Comparison of ENCODE assay signal across 24 cellular contexts in the genomic region with DNA sequence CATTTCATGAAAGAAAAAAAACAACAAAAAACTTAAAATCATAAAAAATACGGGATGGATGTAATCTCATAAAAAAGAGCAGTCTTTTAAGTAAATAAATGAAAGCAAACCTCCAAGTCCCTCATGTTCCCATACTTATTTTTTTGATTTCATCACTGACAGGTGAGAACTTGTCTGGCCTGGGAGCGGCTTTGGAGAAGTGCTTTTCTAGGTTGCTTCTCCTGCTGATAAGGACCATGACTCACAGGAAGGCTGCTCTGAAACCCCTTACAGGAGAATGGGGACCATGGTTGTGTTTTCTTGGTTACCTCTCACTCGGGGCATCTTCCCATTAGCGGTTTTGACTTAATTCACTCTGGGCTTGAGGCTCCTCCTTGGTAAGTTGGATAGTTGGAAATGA.
DNase-seq lines count a peak whose midpoint lies in the region; ATAC-seq and TF ChIP-seq lines count a peak whose summit lies in the region.
"Had no signal": no experiment of that assay in that cellular context is flagged by ENCODE, and none has a peak within 500 bp of the region (broad histone marks: within the 10 kb centered on the region; RNA-seq: fewer than 3 reads in every experiment).

No MANE protein-coding gene starts in this region.

- H3K4me3 Mint-ChIP-seq in activated naive CD8-positive, alpha-beta T cell, result peak overlapping the region; percentile 13
- no peak overlapping the region for H3K4me3 Mint-ChIP-seq in activated naive CD8-positive, alpha-beta T cell treated with anti-CD3 and anti-CD28 coated beads for 36 hours
- H3K4me3 Mint-ChIP-seq: neural progenitor cell; stimulated activated naive CD8-positive, alpha-beta T cell treated with anti-CD3 and anti-CD28 coated beads, Interleukin-15, Interleukin-2, amounts not matched to agents 100 ng/mL and 50 ng/mL, for 24 hours had no signal

- H3K4me1 ChIP-seq in thymus (ENCODE audit: control insufficient read depth, insufficient read depth, low read length) (peaks cover 59% of the 10 kb centered on the region), left lung (no peaks in the 10 kb centered on the region)
- H3K4me1 ChIP-seq: colonic mucosa, tibial nerve had no signal

- TF ChIP-seq CTCF in left lung (IDR thresholded peaks at IDR 0.05), result no peak

- H3K27me3 ChIP-seq in thymus (ENCODE audit: control insufficient read depth, insufficient read depth) (no peaks in the 10 kb centered on the region), left lung (peaks cover 0 to 10% of the 10 kb centered on the region in 2 donors)
- H3K27me3 ChIP-seq: colonic mucosa, neural progenitor cell, tibial nerve had no signal

- H3K36me3 Mint-ChIP-seq in activated naive CD8-positive, alpha-beta T cell, result peaks cover 9% of the 10 kb centered on the region
- peaks cover 11% of the 10 kb centered on the region for H3K36me3 Mint-ChIP-seq in activated naive CD8-positive, alpha-beta T cell treated with anti-CD3 and anti-CD28 coated beads for 36 hours
- H3K36me3 Mint-ChIP-seq: neural progenitor cell had no signal

- H3K4me1 Mint-ChIP-seq in activated naive CD8-positive, alpha-beta T cell (ENCODE audit: low read depth), result peaks cover 61% of the 10 kb centered on the region
- H3K4me1 Mint-ChIP-seq in activated naive CD8-positive, alpha-beta T cell treated with anti-CD3 and anti-CD28 coated beads for 36 hours, result peaks cover 46% of the 10 kb centered on the region

- ATAC-seq in esophagus mucosa (peak; percentile 51), left lung (no peak)
- ATAC-seq: Panc1, sciatic nerve had no signal

- H3K27me3 Mint-ChIP-seq in activated naive CD8-positive, alpha-beta T cell, result no peaks in the 10 kb centered on the region
- no peaks in the 10 kb centered on the region for H3K27me3 Mint-ChIP-seq in activated naive CD8-positive, alpha-beta T cell treated with anti-CD3 and anti-CD28 coated beads for 36 hours
- H3K27me3 Mint-ChIP-seq: stimulated activated naive CD8-positive, alpha-beta T cell treated with anti-CD3 and anti-CD28 coated beads, Interleukin-15, Interleukin-2, amounts not matched to agents 100 ng/mL and 50 ng/mL, for 24 hours had no signal

- peak overlapping the region; percentile 24 for H3K4me3 ChIP-seq in Jurkat, Clone E6-1 (ENCODE audit: low read length)
- H3K4me3 ChIP-seq in thymus (ENCODE audit: low read length) (no peak overlapping the region), left lung (no peak overlapping the region)
- H3K4me3 ChIP-seq: colonic mucosa, neural progenitor cell, tibial nerve had no signal

- WGBS in thymus, result 60% methylated on average over 4 of the region's 4 CpGs

- H3K27ac ChIP-seq in thymus (ENCODE audit: low read depth) (peak overlapping the region; percentile 74), left lung (no peak overlapping the region)
- H3K27ac ChIP-seq: colonic mucosa, neural progenitor cell, tibial nerve had no signal

- H3K9me3 ChIP-seq in thymus (ENCODE audit: control insufficient read depth) (no peaks in the 10 kb centered on the region), left lung (no peaks in the 10 kb centered on the region)
- H3K9me3 ChIP-seq: colonic mucosa had no signal

- H3K36me3 ChIP-seq in thymus (ENCODE audit: control insufficient read depth, insufficient read depth), result no peaks in the 10 kb centered on the region
- no peaks in the 10 kb centered on the region for H3K36me3 ChIP-seq in left lung
- H3K36me3 ChIP-seq: colonic mucosa, neural progenitor cell, tibial nerve had no signal

- H3K27ac Mint-ChIP-seq in activated naive CD8-positive, alpha-beta T cell, result no peak overlapping the region
- H3K27ac Mint-ChIP-seq in activated naive CD8-positive, alpha-beta T cell treated with anti-CD3 and anti-CD28 coated beads for 36 hours, result no peak overlapping the region
- H3K27ac Mint-ChIP-seq: stimulated activated naive CD8-positive, alpha-beta T cell treated with anti-CD3 and anti-CD28 coated beads, Interleukin-15, Interleukin-2, amounts not matched to agents 100 ng/mL and 50 ng/mL, for 24 hours had no signal

- peaks cover 3% of the 10 kb centered on the region for H3K9me3 Mint-ChIP-seq in activated naive CD8-positive, alpha-beta T cell (ENCODE audit: low read depth)
- peaks cover 16% of the 10 kb centered on the region for H3K9me3 Mint-ChIP-seq in activated naive CD8-positive, alpha-beta T cell treated with anti-CD3 and anti-CD28 coated beads for 36 hours
- H3K9me3 Mint-ChIP-seq: stimulated activated naive CD8-positive, alpha-beta T cell treated with anti-CD3 and anti-CD28 coated beads, Interleukin-15, Interleukin-2, amounts not matched to agents 100 ng/mL and 50 ng/mL, for 24 hours had no signal

- no peak for DNase-seq in activated naive CD8-positive, alpha-beta T cell treated with anti-CD3 and anti-CD28 coated beads for 36 hours
- DNase-seq in Jurkat, Clone E6-1 (ENCODE audit: low read depth, low spot score), result no peak
- no peak for DNase-seq in left lung
- no peak for DNase-seq in NK-92 treated with Interleukin-12 subunit alpha and Interleukin-12 subunit beta, amount 100 ng/mL, for 24 hours (lab: John Stamatoyannopoulos, UW)
- no peak for DNase-seq in MV-4-11 (lab: John Stamatoyannopoulos, UW)
- DNase-seq: activated CD4-positive, alpha-beta T cell treated with anti-CD3 and anti-CD28 coated beads, Interleukin-2, amount 50 U/mL, for 48 hours; activated gamma-delta T cell treated with Interleukin-2 at 50 U/mL for 16 hours; activated T-cell treated with anti-CD3 and anti-CD28 coated beads for 4 hours; C1 segment of cervical spinal cord; colonic mucosa; hypothalamus; MM.1S; NCI-H1436; NCI-H2107; NCI-H524 treated with DMSO at 0.1 percent for 48 hours; stimulated activated CD4-positive, alpha-beta T cell treated with anti-CD3 and anti-CD28 coated beads, Interleukin-15, amount 100 ng/mL, for 24 hours had no signal

- intact Hi-C loops in left lung (cut with DNase I), result no loop called here
